Comparison of ENCODE assay signal across 9 cellular contexts in genomic region chr11:126357055-126357962, GRCh38. TPM values are rescaled to one million over a fixed set of nuclear protein-coding genes. Genes with fewer than 3 reads are reported as not detected.
A peak's percentile ranks its signal among the peaks of the same experiment; 100 is the strongest.
DNase-seq lines count a peak whose midpoint lies in the region; ATAC-seq, FAIRE-seq and TF ChIP-seq lines count a peak whose summit lies in the region.
"Had no signal": no experiment of that assay in that cellular context is flagged by ENCODE, and none has a peak within 500 bp of the region (broad histone marks: within the 10 kb centered on the region; RNA-seq: fewer than 3 reads in every experiment).

No MANE protein-coding gene starts in this region.

- H3K4me2 ChIP-seq in OCI-LY3 (ENCODE audit: low read length) (peak overlapping the region; percentile 100), endothelial cell of umbilical vein (ENCODE audit: insufficient read depth, low read length) (no peak overlapping the region), osteoblast (ENCODE audit: insufficient read depth, low read length) (peak overlapping the region; percentile 94)

- H3K36me3 Mint-ChIP-seq in stimulated activated memory B cell treated with anti-CD40 and anti-IgM and Interleukin-4, amounts not matched to agents 10 μg/mL and 1 μg/mL and 100 μg/mL, for 72 hours = no peaks in the 10 kb centered on the region

- H3K27me3 ChIP-seq in BJ (ENCODE audit: control insufficient read depth, insufficient read depth, low read length) (no peaks in the 10 kb centered on the region), OCI-LY3 (ENCODE audit: low read depth, low read length) (no peaks in the 10 kb centered on the region), endothelial cell of umbilical vein (ENCODE audit: control insufficient read depth in 2 of 2, insufficient read depth in 2 of 2, low read length in 2 of 2) (no peaks in the 10 kb centered on the region), osteoblast (ENCODE audit: insufficient read depth, low read length) (no peaks in the 10 kb centered on the region)

- intact Hi-C loops in endothelial cell of umbilical vein (cut with micrococcal nuclease) = no loop called here

- H3K4me3 Mint-ChIP-seq in stimulated activated memory B cell treated with anti-CD40 and anti-IgM and Interleukin-4, amounts not matched to agents 10 μg/mL and 1 μg/mL and 100 μg/mL, for 72 hours = no peak overlapping the region

- H3K79me2 ChIP-seq in OCI-LY3 (ENCODE audit: low read length) = peaks cover 44% of the 10 kb centered on the region
- peaks cover 25% of the 10 kb centered on the region for H3K79me2 ChIP-seq in endothelial cell of umbilical vein (ENCODE audit: control insufficient read depth, insufficient read depth, low read length)
- peaks cover 66% of the 10 kb centered on the region for H3K79me2 ChIP-seq in osteoblast (ENCODE audit: insufficient read depth, low read length)

- dilution Hi-C loops in endothelial cell of umbilical vein (cut with MboI; ENCODE audit: extremely low pct_ligation_motif_present, low sequenced_read_pairs) = no loop called here

- H3K27ac Mint-ChIP-seq in stimulated activated memory B cell treated with anti-CD40 and anti-IgM and Interleukin-4, amounts not matched to agents 10 μg/mL and 1 μg/mL and 100 μg/mL, for 72 hours = no peak overlapping the region

- H3K9me3 ChIP-seq in OCI-LY3 (ENCODE audit: insufficient read depth, low read length) (no peaks in the 10 kb centered on the region), endothelial cell of umbilical vein (replicated peaks; ENCODE audit: control insufficient read depth, insufficient read depth, low read length) (no peaks in the 10 kb centered on the region), osteoblast (ENCODE audit: low read depth, low read length) (no peaks in the 10 kb centered on the region)

- H3K36me3 ChIP-seq in BJ (ENCODE audit: control insufficient read depth, insufficient read depth, low read length) (no peaks in the 10 kb centered on the region; the same call in 1 of the 2 replicates), OCI-LY3 (replicated peaks; ENCODE audit: low read depth, low read length) (peaks cover 5% of the 10 kb centered on the region), endothelial cell of umbilical vein (ENCODE audit: control insufficient read depth in 2 of 2, extremely low read depth in 1 of 2, insufficient read depth in 2 of 2, low read length in 2 of 2) (no peaks in the 10 kb centered on the region), osteoblast (ENCODE audit: insufficient read depth, low read length) (no peaks in the 10 kb centered on the region)

- no peaks in the 10 kb centered on the region for H3K27me3 Mint-ChIP-seq in stimulated activated memory B cell treated with anti-CD40 and anti-IgM and Interleukin-4, amounts not matched to agents 10 μg/mL and 1 μg/mL and 100 μg/mL, for 72 hours

- H3K4me3 ChIP-seq in BJ (ENCODE audit: low read depth, low read length) (peak overlapping the region; percentile 79), OCI-LY3 (ENCODE audit: low read length) (peak overlapping the region; percentile 86), endothelial cell of umbilical vein (replicated peaks in 1 of 3; ENCODE audit: insufficient read depth in 1 of 3, low read depth in 1 of 3, low read length in 3 of 3) (no peak overlapping the region), osteoblast (ENCODE audit: insufficient read depth, low read length) (peak overlapping the region; percentile 84)

- CTCF ChIA-PET in BJ (lab: Yijun Ruan, JAX) (interaction anchor here (1.2 to 5.3 kb wide), 3 partner anchors 12 to 123 kb away, joined by 3 to 44 read pairs (median 6); no protein-coding TSS in a partner anchor), endothelial cell of umbilical vein (lab: Charles Lee) (interaction anchor here (0.9 to 5.7 kb wide), 4 partner anchors 22 to 123 kb away, joined by 3 to 37 read pairs (median 19); no protein-coding TSS in a partner anchor)

- TSS peak; percentile 12 for BruUV-seq in endothelial cell of umbilical vein (replicated peaks; lab: Mats Ljungman, UMichigan)

- no peak for ATAC-seq in stimulated activated memory B cell treated with anti-CD40 and anti-IgM and Interleukin-4, amounts not matched to agents 10 μg/mL and 1 μg/mL and 100 μg/mL, for 72 hours

- no peak for FAIRE-seq in endothelial cell of umbilical vein (lab: Jason Lieb, UNC)

- DNase-seq in BJ (ENCODE audit: low read depth) (no peak), endothelial cell of umbilical vein (ENCODE audit: low read depth, low spot score) (no peak), osteoblast (ENCODE audit: insufficient read length, low spot score, missing footprints) (peak; percentile 88), NCI-H446 treated with DMSO at 0.1 percent for 48 hours (lab: John Stamatoyannopoulos, UW) (no peak), GM10266 (ENCODE audit: extremely low spot score) (no peak), GM19240 (ENCODE audit: insufficient read length, low spot score) (no peak)
- DNase-seq: cerebellar nuclear complex had no signal

- peaks cover 19% of the 10 kb centered on the region for H3K4me1 Mint-ChIP-seq in stimulated activated memory B cell treated with anti-CD40 and anti-IgM and Interleukin-4, amounts not matched to agents 10 μg/mL and 1 μg/mL and 100 μg/mL, for 72 hours

- H3K9ac ChIP-seq in OCI-LY3 (ENCODE audit: low read length) (no peak overlapping the region; the same call in 1 of the 2 replicates), endothelial cell of umbilical vein (replicated peaks; ENCODE audit: extremely low read depth, insufficient read depth, low read length) (no peak overlapping the region)

- H3K9me1 ChIP-seq in endothelial cell of umbilical vein (replicated peaks; ENCODE audit: control insufficient read depth, extremely low read depth, insufficient read depth, low read length) = no peaks in the 10 kb centered on the region

- TF ChIP-seq CTCF in BJ (IDR thresholded peaks at IDR 0.05; ENCODE audit: insufficient read depth, low read depth, low read length) = no peak
- no peak for TF ChIP-seq CTCF in OCI-LY3 (IDR thresholded peaks at IDR 0.05; ENCODE audit: low read depth, low read length)
- no peak for TF ChIP-seq CTCF in endothelial cell of umbilical vein (IDR thresholded peaks at IDR 0.05; ENCODE audit: extremely low read depth in 1 of 2, insufficient read depth in 1 of 2, low read depth in 1 of 2, low read length in 2 of 2)
- TF ChIP-seq CTCF in osteoblast (IDR thresholded peaks at IDR 0.05; ENCODE audit: extremely low read depth, low read depth, low read length) = no peak
- no peak for TF ChIP-seq CTCF in GM10266 (IDR thresholded peaks at IDR 0.05; ENCODE audit: control insufficient read depth, insufficient read depth, low read depth, missing control alignments)

- no peaks in the 10 kb centered on the region for H4K20me1 ChIP-seq in OCI-LY3 (ENCODE audit: insufficient read depth, low read length)
- H4K20me1 ChIP-seq in endothelial cell of umbilical vein (replicated peaks; ENCODE audit: control insufficient read depth, extremely low read depth, insufficient read depth, low read length) = no peaks in the 10 kb centered on the region
- H4K20me1 ChIP-seq in osteoblast (ENCODE audit: insufficient read depth, low read length) = peaks cover 28% of the 10 kb centered on the region

- POLR2A ChIA-PET in BJ (lab: Charles Lee) = no interaction called here
- POLR2A ChIA-PET in endothelial cell of umbilical vein (lab: Charles Lee) = no interaction called here

- H2AFZ ChIP-seq in OCI-LY3 (ENCODE audit: low read depth, low read length) (no peak overlapping the region), endothelial cell of umbilical vein (ENCODE audit: low read depth, low read length) (no peak overlapping the region), osteoblast (ENCODE audit: low read length) (peak overlapping the region; percentile 56)

- H3K27ac ChIP-seq in OCI-LY3 (ENCODE audit: low read length) (no peak overlapping the region), endothelial cell of umbilical vein (ENCODE audit: insufficient read depth, low read depth, low read length) (no peak overlapping the region), osteoblast (ENCODE audit: low read depth, low read length) (peak overlapping the region; percentile 48)

- no peak for TF ChIP-seq POLR2A in endothelial cell of umbilical vein (IDR thresholded peaks at IDR 0.05; ENCODE audit: low read depth, low read length)

- H3K9me3 Mint-ChIP-seq in stimulated activated memory B cell treated with anti-CD40 and anti-IgM and Interleukin-4, amounts not matched to agents 10 μg/mL and 1 μg/mL and 100 μg/mL, for 72 hours = no peaks in the 10 kb centered on the region

- peaks cover 20% of the 10 kb centered on the region for H3K4me1 ChIP-seq in OCI-LY3 (ENCODE audit: low read length)
- H3K4me1 ChIP-seq in endothelial cell of umbilical vein (ENCODE audit: control insufficient read depth, extremely low read depth, insufficient read depth, low read length) = peaks cover 23% of the 10 kb centered on the region
- H3K4me1 ChIP-seq in osteoblast (ENCODE audit: insufficient read depth, low read length) = peaks cover 53% of the 10 kb centered on the region

TF ChIP-seq in endothelial cell of umbilical vein, 7 proteins besides CTCF, POLR2A, EP300 and RAD21 (continues in another document):
- TF ChIP-seq MYC (IDR thresholded peaks at IDR 0.05; ENCODE audit: low read depth, low read length) (no peak), EZH2 (IDR thresholded peaks at IDR 0.05; ENCODE audit: borderline replicate concordance, low read depth, low read length, severe bottlenecking) (no peak)

RNA-seq across cellular contexts. Expression of gene ST3GAL4, which starts 1.8 kb away (rescaled TPM):
- polyA plus RNA-seq in BJ (2011; rRNA removed) = 19.4 and 31.8 TPM in 2 replicates
- polyA minus RNA-seq in BJ (2011; rRNA and poly(A)+ RNA removed) = 16.3 and 23.2 TPM in 2 replicates
- 17.7 and 21.1 TPM in 2 replicates for total RNA-seq in endothelial cell of umbilical vein
- polyA plus RNA-seq in endothelial cell of umbilical vein = 19.4 and 20.8 TPM in 2 replicates
- 22.6 and 25.1 TPM in 2 replicates for polyA plus RNA-seq in endothelial cell of umbilical vein (2011; cell fraction: cytosol; rRNA removed)
- 18.4 and 19.5 TPM in 2 replicates for polyA plus RNA-seq in endothelial cell of umbilical vein (2011; cell fraction: nucleus; rRNA removed)
- 14.4 and 15.3 TPM in 2 replicates for polyA plus RNA-seq in endothelial cell of umbilical vein (2012)
- polyA minus RNA-seq in endothelial cell of umbilical vein = 15.2 and 21.4 TPM in 2 replicates
- polyA minus RNA-seq in endothelial cell of umbilical vein (2011; cell fraction: cytosol; rRNA and poly(A)+ RNA removed) = 28.7 TPM
- 8.4 and 8.9 TPM in 2 replicates for polyA minus RNA-seq in endothelial cell of umbilical vein (2011; cell fraction: nucleus; rRNA and poly(A)+ RNA removed)
- total RNA-seq in osteoblast = 11.8 and 13.8 TPM in 2 replicates

RNA-seq across cellular contexts. Expression of gene DCPS, which starts 53.4 kb away (rescaled TPM):
- polyA plus RNA-seq in BJ (2011; rRNA removed) = 14.9 and 23.5 TPM in 2 replicates
- polyA minus RNA-seq in BJ (2011; rRNA and poly(A)+ RNA removed) = 7.6 and 12.7 TPM in 2 replicates
- 19.6 and 21.8 TPM in 2 replicates for total RNA-seq in endothelial cell of umbilical vein
- 34.2 and 36.0 TPM in 2 replicates for polyA plus RNA-seq in endothelial cell of umbilical vein
- 30.7 and 37.0 TPM in 2 replicates for polyA plus RNA-seq in endothelial cell of umbilical vein (2011; cell fraction: cytosol; rRNA removed)
- 13.5 and 15.9 TPM in 2 replicates for polyA plus RNA-seq in endothelial cell of umbilical vein (2011; cell fraction: nucleus; rRNA removed)
- 20.9 and 24.0 TPM in 2 replicates for polyA plus RNA-seq in endothelial cell of umbilical vein (2012)
- polyA minus RNA-seq in endothelial cell of umbilical vein = 14.7 and 15.8 TPM in 2 replicates
- polyA minus RNA-seq in endothelial cell of umbilical vein (2011; cell fraction: cytosol; rRNA and poly(A)+ RNA removed) = 28.3 TPM
- 4.0 and 4.2 TPM in 2 replicates for polyA minus RNA-seq in endothelial cell of umbilical vein (2011; cell fraction: nucleus; rRNA and poly(A)+ RNA removed)
- 8.3 TPM in 2 replicates for total RNA-seq in osteoblast

Comparison
In these comparisons a context has a peak if more than half of its experiments do, and no peak if none do; other contexts are left out.
1. H3K4me3 ChIP-seq: peak in BJ (single experiment), OCI-LY3 (single experiment) and osteoblast (single experiment); none in endothelial cell of umbilical vein (0 of 3).